ENCODE assay signal across 19 cellular contexts in genomic region chr12:26761775-26762174, GRCh38.
A peak's percentile ranks its signal among the peaks of the same experiment; 100 is the strongest.
DNase-seq lines count a peak whose midpoint lies in the region; ATAC-seq, FAIRE-seq and TF ChIP-seq lines count a peak whose summit lies in the region.
"Had no signal": no experiment of that assay in that cellular context is flagged by ENCODE, and none has a peak within 500 bp of the region (broad histone marks: within the 10 kb centered on the region; RNA-seq: fewer than 3 reads in every experiment).

No MANE protein-coding gene starts in this region.

- H3K4me1 Mint-ChIP-seq in activated T-cell treated with anti-CD3 and anti-CD28 coated beads, Interleukin-2, amount 50 U/mL, for 72 hours (ENCODE audit: low read depth): no peaks in the 10 kb centered on the region
- H3K4me1 Mint-ChIP-seq in stimulated activated naive B cell treated with anti-CD40 and anti-IgM and Interleukin-4, amounts not matched to agents 10 μg/mL and 1 μg/mL and 100 μg/mL, for 72 hours: peaks cover 0 to under 1% of the 10 kb centered on the region in 2 donors
- H3K4me1 Mint-ChIP-seq: B cell had no signal

- no peak for TF ChIP-seq RAD21 in K562 (CRISPR knock-in tag; conservative IDR thresholded peaks at IDR 0.05 in 1 of 2, IDR thresholded peaks at IDR 0.05 in 1 of 2)

- no peak overlapping the region for H2AFZ ChIP-seq in K562 (ENCODE audit: low read depth, low read length)

- no TSS peak for BruUV-seq in K562 (replicated peaks; lab: Mats Ljungman, UMichigan)

- TF ChIP-seq POLR2A in K562 (conservative IDR thresholded peaks at IDR 0.05): no peak

- intact Hi-C loops in K562 (cut with micrococcal nuclease) (no loop called here), Right ventricle myocardium superior (cut with DNase I) (no loop called here)

- peaks cover 17 to 36% of the 10 kb centered on the region in 2 donors for H3K36me3 Mint-ChIP-seq in activated T-cell treated with anti-CD3 and anti-CD28 coated beads, Interleukin-2, amount 50 U/mL, for 72 hours (ENCODE audit: insufficient read depth in 2 of 2)
- H3K36me3 Mint-ChIP-seq in stimulated activated naive B cell treated with anti-CD40 and anti-IgM and Interleukin-4, amounts not matched to agents 10 μg/mL and 1 μg/mL and 100 μg/mL, for 72 hours: peaks cover 35 to 47% of the 10 kb centered on the region in 2 donors

- POLR2A ChIA-PET in K562 (lab: Yijun Ruan, JAX): interaction anchor here (0.7 kb wide), 1 partner anchor 477 kb away, joined by 3 read pairs; no protein-coding TSS in a partner anchor

- no peak overlapping the region for H3K4me2 ChIP-seq in K562 (ENCODE audit: insufficient read depth, low read length)
- H3K4me2 ChIP-seq: A549; BLaER1 treated with 17β-estradiol and CSF1 and Interleukin-3, amounts not matched to agents 10 nM and 100 nM had no signal

- H3K27ac ChIP-seq in K562 (ENCODE audit: extremely low read depth, low read depth, low read length): no peak overlapping the region
- H3K27ac ChIP-seq: 22Rv1; A549; BLaER1 treated with 17β-estradiol and CSF1 and Interleukin-3, amounts not matched to agents 10 nM and 100 nM; C4-2B had no signal

- ATAC-seq in activated T-cell treated with anti-CD3 and anti-CD28 coated beads, Interleukin-2, amount 50 U/mL, for 72 hours (replicated peaks in 1 of 2): no peak
- ATAC-seq in K562: no peak
- no peak for ATAC-seq in stimulated activated naive B cell treated with anti-CD40 and anti-IgM and Interleukin-4, amounts not matched to agents 10 μg/mL and 1 μg/mL and 100 μg/mL, for 72 hours (replicated peaks)
- ATAC-seq in Right ventricle myocardium superior (ENCODE audit: poor library complexity): no peak
- ATAC-seq: A549; CD8-positive, alpha-beta T cell had no signal

- no peaks in the 10 kb centered on the region for H3K4me1 ChIP-seq in K562 (replicated peaks in 1 of 2; ENCODE audit: control insufficient read depth in 2 of 2, insufficient read depth in 2 of 2, low read length in 2 of 2)
- H3K4me1 ChIP-seq: A549; BLaER1 treated with 17β-estradiol and CSF1 and Interleukin-3, amounts not matched to agents 10 nM and 100 nM; Caco-2 had no signal

- H3K27me3 Mint-ChIP-seq in activated T-cell treated with anti-CD3 and anti-CD28 coated beads, Interleukin-2, amount 50 U/mL, for 72 hours (ENCODE audit: low read depth): no peaks in the 10 kb centered on the region
- no peaks in the 10 kb centered on the region for H3K27me3 Mint-ChIP-seq in stimulated activated naive B cell treated with anti-CD40 and anti-IgM and Interleukin-4, amounts not matched to agents 10 μg/mL and 1 μg/mL and 100 μg/mL, for 72 hours
- H3K27me3 Mint-ChIP-seq: B cell; CD4-positive, alpha-beta T cell had no signal

- WGBS in K562 (ENCODE audit: insufficient coverage, low coverage, missing lambda C conversion rate): 0% methylated on average over 3 of the region's 3 CpGs

- H3K27me3 ChIP-seq in K562 (ENCODE audit: control insufficient read depth in 2 of 2, insufficient read depth in 2 of 2, low read length in 2 of 2): no peaks in the 10 kb centered on the region
- H3K27me3 ChIP-seq: BLaER1 treated with 17β-estradiol and CSF1 and Interleukin-3, amounts not matched to agents 10 nM and 100 nM had no signal

- in situ Hi-C loops in K562 (cut with MboI): no loop called here

- peaks cover 13 to 14% of the 10 kb centered on the region in 2 donors for H3K9me3 Mint-ChIP-seq in activated T-cell treated with anti-CD3 and anti-CD28 coated beads, Interleukin-2, amount 50 U/mL, for 72 hours
- H3K9me3 Mint-ChIP-seq in stimulated activated naive B cell treated with anti-CD40 and anti-IgM and Interleukin-4, amounts not matched to agents 10 μg/mL and 1 μg/mL and 100 μg/mL, for 72 hours: peaks cover 14 to 15% of the 10 kb centered on the region in 2 donors

- no peaks in the 10 kb centered on the region for H4K20me1 ChIP-seq in K562 (replicated peaks; ENCODE audit: control insufficient read depth, insufficient read depth, low read length)

- H3K79me2 ChIP-seq in K562 (ENCODE audit: control insufficient read depth, insufficient read depth, low read length): no peaks in the 10 kb centered on the region

- FAIRE-seq in K562 (lab: Jason Lieb, UNC): no peak
- FAIRE-seq: A549, D721Med, GM12891 had no signal

- peaks cover 7% of the 10 kb centered on the region; the same call in 1 of the 2 replicates for H3K9me3 ChIP-seq in K562 (replicated peaks; ENCODE audit: control insufficient read depth, insufficient read depth, low read depth, low read length)

- H3K27ac Mint-ChIP-seq in activated T-cell treated with anti-CD3 and anti-CD28 coated beads, Interleukin-2, amount 50 U/mL, for 72 hours: peak overlapping the region; percentile 69
- H3K27ac Mint-ChIP-seq in stimulated activated naive B cell treated with anti-CD40 and anti-IgM and Interleukin-4, amounts not matched to agents 10 μg/mL and 1 μg/mL and 100 μg/mL, for 72 hours: peak overlapping the region; percentile 3
- H3K27ac Mint-ChIP-seq: B cell; CD4-positive, alpha-beta T cell; CD8-positive, alpha-beta T cell had no signal

- no peak for DNase-seq in activated T-cell treated with anti-CD3 and anti-CD28 coated beads, Interleukin-2, amount 50 U/mL, for 72 hours
- no peak for DNase-seq in activated T-cell treated with anti-CD3 and anti-CD28 coated beads, Interleukin-2, amount 50 U/mL, for 1 hour
- DNase-seq in K562 (ENCODE audit: extremely low read depth in 1 of 4, low spot score in 3 of 4) (no peak), Right ventricle myocardium superior (no peak)
- DNase-seq in stimulated activated naive B cell treated with anti-CD40 and anti-IgM and Interleukin-4, amounts not matched to agents 10 μg/mL and 1 μg/mL and 100 μg/mL, for 72 hours: no peak
- DNase-seq: AML-193; Caco-2; Calu3; CD4-positive, alpha-beta T cell; CD8-positive, alpha-beta T cell; DMS79 treated with DMSO at 0.1 percent for 48 hours; GF-D8 had no signal

- no peak for TF ChIP-seq CTCF in K562 (IDR thresholded peaks at IDR 0.05 in 2 of 3, conservative IDR thresholded peaks at IDR 0.05 in 1 of 3; ENCODE audit: insufficient read depth in 2 of 3, low read depth in 1 of 3, low read length in 3 of 3)

- CTCF ChIA-PET in K562 (lab: Yijun Ruan, JAX; ENCODE audit: low intra/inter-chr PET ratio): no interaction called here

- no peak overlapping the region for H3K9ac ChIP-seq in K562 (ENCODE audit: insufficient read depth in 1 of 2, low read depth in 2 of 2, low read length in 2 of 2)
- H3K9ac ChIP-seq: BLaER1 treated with 17β-estradiol and CSF1 and Interleukin-3, amounts not matched to agents 10 nM and 100 nM had no signal

- no peak for TF ChIP-seq EP300 in K562 (IDR thresholded peaks at IDR 0.05; ENCODE audit: low read length)

- no peaks in the 10 kb centered on the region for H3K36me3 ChIP-seq in K562 (ENCODE audit: control insufficient read depth, insufficient read depth, low read length)

- no peaks in the 10 kb centered on the region for H3K9me1 ChIP-seq in K562 (ENCODE audit: control insufficient read depth, insufficient read depth, low read length)

- no peak overlapping the region for H3K4me3 ChIP-seq in K562
- H3K4me3 ChIP-seq: A549; BLaER1 treated with 17β-estradiol and CSF1 and Interleukin-3, amounts not matched to agents 10 nM and 100 nM had no signal

- no peak overlapping the region for H3K4me3 Mint-ChIP-seq in activated T-cell treated with anti-CD3 and anti-CD28 coated beads, Interleukin-2, amount 50 U/mL, for 72 hours
- H3K4me3 Mint-ChIP-seq in stimulated activated naive B cell treated with anti-CD40 and anti-IgM and Interleukin-4, amounts not matched to agents 10 μg/mL and 1 μg/mL and 100 μg/mL, for 72 hours: no peak overlapping the region
- H3K4me3 Mint-ChIP-seq: B cell; CD4-positive, alpha-beta T cell; CD8-positive, alpha-beta T cell had no signal

TF ChIP-seq in K562, 482 proteins besides CTCF, POLR2A, EP300 and RAD21:
- TF ChIP-seq MECOM (CRISPR knock-in tag; IDR thresholded peaks at IDR 0.05) (no peak), TRIM28 (IDR thresholded peaks at IDR 0.05) (peak; percentile 44; the same call in 1 of the 2 replicates), ZNF197 (CRISPR knock-in tag; IDR thresholded peaks at IDR 0.05; ENCODE audit: low read depth) (no peak), ZFP91 (CRISPR knock-in tag; IDR thresholded peaks at IDR 0.05) (no peak)
- TF ChIP-seq, protein P1, sequence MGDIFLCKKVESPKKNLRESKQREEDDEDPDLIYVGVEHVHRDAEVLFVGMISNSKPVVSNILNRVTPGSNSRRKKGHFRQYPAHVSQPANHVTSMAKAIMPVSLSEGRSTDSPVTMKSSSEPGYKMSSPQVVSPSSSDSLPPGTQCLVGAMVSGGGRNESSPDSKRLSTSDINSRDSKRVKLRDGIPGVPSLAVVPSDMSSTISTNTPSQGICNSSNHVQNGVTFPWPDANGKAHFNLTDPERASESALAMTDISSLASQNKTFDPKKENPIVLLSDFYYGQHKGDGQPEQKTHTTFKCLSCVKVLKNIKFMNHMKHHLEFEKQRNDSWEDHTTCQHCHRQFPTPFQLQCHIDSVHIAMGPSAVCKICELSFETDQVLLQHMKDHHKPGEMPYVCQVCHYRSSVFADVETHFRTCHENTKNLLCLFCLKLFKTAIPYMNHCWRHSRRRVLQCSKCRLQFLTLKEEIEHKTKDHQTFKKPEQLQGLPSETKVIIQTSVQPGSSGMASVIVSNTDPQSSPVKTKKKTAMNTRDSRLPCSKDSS (IDR thresholded peaks at IDR 0.05; ENCODE audit: low read depth, partially characterized antibody): peak; percentile 13
- TF ChIP-seq, protein P2, sequence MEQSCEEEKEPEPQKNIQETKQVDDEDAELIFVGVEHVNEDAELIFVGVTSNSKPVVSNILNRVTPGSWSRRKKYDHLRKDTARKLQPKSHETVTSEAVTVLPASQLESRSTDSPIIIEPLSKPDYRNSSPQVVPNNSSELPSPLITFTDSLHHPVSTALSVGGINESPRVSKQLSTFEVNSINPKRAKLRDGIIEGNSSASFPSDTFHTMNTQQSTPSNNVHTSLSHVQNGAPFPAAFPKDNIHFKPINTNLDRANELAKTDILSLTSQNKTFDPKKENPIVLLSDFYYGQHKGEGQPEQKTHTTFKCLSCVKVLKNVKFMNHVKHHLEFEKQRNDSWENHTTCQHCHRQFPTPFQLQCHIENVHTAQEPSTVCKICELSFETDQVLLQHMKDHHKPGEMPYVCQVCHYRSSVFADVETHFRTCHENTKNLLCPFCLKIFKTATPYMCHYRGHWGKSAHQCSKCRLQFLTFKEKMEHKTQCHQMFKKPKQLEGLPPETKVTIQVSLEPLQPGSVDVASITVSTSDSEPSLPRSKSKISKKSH (CRISPR knock-in tag; IDR thresholded peaks at IDR 0.05): 0 out of 2 replicates have a peak, but pooled peaks have one; percentile 54
TF ChIP-seq in K562: peak in this region for 3.
